Comparison of ENCODE assay signal across 10 cellular contexts in the genomic region with DNA sequence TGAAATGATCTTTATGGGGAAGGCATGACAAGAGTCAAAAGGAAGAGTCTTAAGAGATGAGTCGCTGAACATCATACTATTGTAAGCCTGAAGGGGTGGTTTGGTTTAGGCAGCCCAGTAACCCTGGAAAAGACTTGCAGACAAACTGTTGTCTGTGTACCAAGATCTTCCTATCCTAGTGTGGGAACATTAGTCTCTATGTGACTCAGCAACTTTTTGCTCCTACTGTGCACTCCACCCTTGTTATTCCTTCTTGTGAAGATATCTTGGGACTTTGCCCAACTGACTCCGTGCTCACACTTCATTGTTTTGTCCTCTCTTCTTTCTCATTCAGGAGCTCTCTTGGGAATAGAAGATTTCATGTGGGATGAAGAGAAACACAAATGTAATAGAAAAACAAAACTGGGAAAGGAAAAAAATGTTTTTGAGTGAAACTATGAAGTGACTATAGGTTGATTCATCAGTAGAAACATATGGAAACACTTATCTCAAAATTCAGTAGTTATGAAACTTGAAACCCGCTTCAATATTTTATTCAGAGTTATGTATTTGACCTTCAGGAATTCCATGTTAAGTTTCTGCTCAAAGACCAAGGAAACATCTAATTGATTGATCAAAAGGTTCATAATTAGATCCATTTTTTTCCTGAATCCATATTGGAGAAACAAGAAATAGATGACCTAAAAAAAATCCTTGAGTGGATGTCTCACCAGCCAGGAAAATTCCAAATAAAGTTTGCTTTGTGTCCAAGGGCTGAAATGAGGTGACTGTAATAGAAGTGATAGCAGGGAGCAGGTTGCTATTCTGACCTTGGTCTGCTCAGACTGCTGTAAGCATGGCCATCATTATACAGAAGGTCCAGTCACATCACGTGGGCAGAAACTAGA.
DNase-seq lines count a peak whose midpoint lies in the region; ATAC-seq and TF ChIP-seq lines count a peak whose summit lies in the region.
"Had no signal": no experiment of that assay in that cellular context is flagged by ENCODE, and none has a peak within 500 bp of the region (broad histone marks: within the 10 kb centered on the region; RNA-seq: fewer than 3 reads in every experiment).

No MANE protein-coding gene starts in this region.

- intact Hi-C loops in CD4-positive, alpha-beta T cell (cut with DNase I, micrococcal nuclease), result loop anchor here in 1 of 2 experiments (5.0 kb wide), 1 partner anchor 46 kb away; no protein-coding TSS in a partner anchor
- intact Hi-C loops in breast epithelium (cut with DNase I; ENCODE audit: low total_unique reads), result no loop called here
- intact Hi-C loops in naive thymus-derived CD4-positive, alpha-beta T cell (cut with micrococcal nuclease), result loop anchor here in 1 of 2 donors (2.0 kb wide), 1 partner anchor 202 kb away; no protein-coding TSS in a partner anchor

- peaks cover 78% of the 10 kb centered on the region for H3K4me1 Mint-ChIP-seq in CD4-positive, alpha-beta T cell (ENCODE audit: low read depth)
- peaks cover 37 to 87% (median 79%) of the 10 kb centered on the region in 7 donors for H3K4me1 Mint-ChIP-seq in naive thymus-derived CD4-positive, alpha-beta T cell
- H3K4me1 Mint-ChIP-seq in progenitor cell of endocrine pancreas (ENCODE audit: low read depth), result peaks cover 28% of the 10 kb centered on the region

- POLR2A ChIA-PET in CD4-positive, alpha-beta T cell (lab: Charles Lee), result interaction anchor here (0.9 to 1.3 kb wide), 2 partner anchors 44 to 66 kb away, joined by 3 to 6 read pairs; no protein-coding TSS in a partner anchor
- POLR2A ChIA-PET in naive thymus-derived CD4-positive, alpha-beta T cell (lab: Charles Lee), result interaction anchor here (0.6 to 2.3 kb wide), 9 partner anchors 10 to 271 kb away, joined by 3 to 7 read pairs (median 4); a partner anchor contains a TSS

- TF ChIP-seq CTCF in CD4-positive, alpha-beta T cell (IDR thresholded peaks at IDR 0.05), result no peak
- TF ChIP-seq CTCF in breast epithelium (IDR thresholded peaks at IDR 0.05), result no peak
- TF ChIP-seq CTCF in progenitor cell of endocrine pancreas (IDR thresholded peaks at IDR 0.05; ENCODE audit: unreplicated experiment), result no peak

- H3K9me3 ChIP-seq in CD4-positive, alpha-beta T cell (ENCODE audit: control insufficient read depth, low read length), result no peaks in the 10 kb centered on the region
- no peaks in the 10 kb centered on the region for H3K9me3 ChIP-seq in breast epithelium
- H3K9me3 ChIP-seq in naive thymus-derived CD4-positive, alpha-beta T cell (ENCODE audit: control insufficient read depth in 2 of 3, low read length in 3 of 3), result no peaks in the 10 kb centered on the region
- H3K9me3 ChIP-seq: Peyer's patch had no signal

- no peak for DNase-seq in CD4-positive, alpha-beta T cell
- peak; percentile 90 for DNase-seq in LoVo (ENCODE audit: low spot score)
- no peak for DNase-seq in breast epithelium (ENCODE audit: low spot score in 2 of 2)
- DNase-seq in naive thymus-derived CD4-positive, alpha-beta T cell, result no peak
- no peak for DNase-seq in C1 segment of cervical spinal cord (lab: John Stamatoyannopoulos, UW)
- DNase-seq in progenitor cell of endocrine pancreas (ENCODE audit: low spot score, unreplicated experiment), result no peak
- DNase-seq: effector CD8-positive, alpha-beta T cell had no signal

- no peaks in the 10 kb centered on the region for H3K27me3 Mint-ChIP-seq in CD4-positive, alpha-beta T cell
- H3K27me3 Mint-ChIP-seq in naive thymus-derived CD4-positive, alpha-beta T cell, result no peaks in the 10 kb centered on the region
- H3K27me3 Mint-ChIP-seq in progenitor cell of endocrine pancreas, result no peaks in the 10 kb centered on the region

- no peaks in the 10 kb centered on the region for H3K27me3 ChIP-seq in CD4-positive, alpha-beta T cell (ENCODE audit: control insufficient read depth, insufficient read depth, low read length)
- H3K27me3 ChIP-seq in breast epithelium, result no peaks in the 10 kb centered on the region
- no peaks in the 10 kb centered on the region for H3K27me3 ChIP-seq in naive thymus-derived CD4-positive, alpha-beta T cell (ENCODE audit: control insufficient read depth in 2 of 2, insufficient read depth in 2 of 2, low read length in 2 of 2)
- H3K27me3 ChIP-seq: Peyer's patch had no signal

- no peaks in the 10 kb centered on the region for H3K36me3 ChIP-seq in breast epithelium
- H3K36me3 ChIP-seq in naive thymus-derived CD4-positive, alpha-beta T cell (ENCODE audit: control insufficient read depth in 2 of 3, insufficient read depth in 3 of 3, low read length in 3 of 3), result no peaks in the 10 kb centered on the region
- H3K36me3 ChIP-seq: Peyer's patch had no signal

- no peaks in the 10 kb centered on the region for H3K4me1 ChIP-seq in breast epithelium
- H3K4me1 ChIP-seq in naive thymus-derived CD4-positive, alpha-beta T cell (ENCODE audit: control insufficient read depth in 2 of 2, insufficient read depth in 2 of 2, low read length in 2 of 2), result peaks cover 10 to 45% of the 10 kb centered on the region in 2 donors

- no peak for ATAC-seq in CD4-positive, alpha-beta T cell (ENCODE audit: poor library complexity)
- peak; percentile 31 for ATAC-seq in naive thymus-derived CD4-positive, alpha-beta T cell
- ATAC-seq in GM21423 (IDR thresholded peaks at IDR 0.05; ENCODE audit: unreplicated experiment), result no peak
- no peak for ATAC-seq in HG02970 (IDR thresholded peaks at IDR 0.05; ENCODE audit: low FRiP score, unreplicated experiment)

- H3K4me3 Mint-ChIP-seq in CD4-positive, alpha-beta T cell, result peak overlapping the region; percentile 12
- peak overlapping the region in 7 of 10 donors; percentile 12 to 88 (median 51) for H3K4me3 Mint-ChIP-seq in naive thymus-derived CD4-positive, alpha-beta T cell
- no peak overlapping the region for H3K4me3 Mint-ChIP-seq in progenitor cell of endocrine pancreas (ENCODE audit: low read depth)

- no peak for TF ChIP-seq POLR2A in breast epithelium (IDR thresholded peaks at IDR 0.05)

- peaks cover 19% of the 10 kb centered on the region for H3K36me3 Mint-ChIP-seq in CD4-positive, alpha-beta T cell (ENCODE audit: low read depth)
- peaks cover 0 to 17% (median 8%) of the 10 kb centered on the region in 5 donors for H3K36me3 Mint-ChIP-seq in naive thymus-derived CD4-positive, alpha-beta T cell
- no peaks in the 10 kb centered on the region for H3K36me3 Mint-ChIP-seq in progenitor cell of endocrine pancreas (ENCODE audit: insufficient read depth)

- peak overlapping the region; percentile 46 for H3K27ac Mint-ChIP-seq in CD4-positive, alpha-beta T cell
- H3K27ac Mint-ChIP-seq in naive thymus-derived CD4-positive, alpha-beta T cell, result peak overlapping the region in 8 of 9 donors; percentile 83 to 96 (median 90)
- H3K27ac Mint-ChIP-seq in progenitor cell of endocrine pancreas, result no peak overlapping the region

- H3K27ac ChIP-seq in CD4-positive, alpha-beta T cell (ENCODE audit: low read depth, low read length), result no peak overlapping the region
- H3K27ac ChIP-seq in breast epithelium, result peak overlapping the region; percentile 11 to 53
- peak overlapping the region; percentile 5 for H3K27ac ChIP-seq in naive thymus-derived CD4-positive, alpha-beta T cell (ENCODE audit: low read depth, low read length)

- H3K4me3 ChIP-seq in breast epithelium, result no peak overlapping the region
- no peak overlapping the region for H3K4me3 ChIP-seq in naive thymus-derived CD4-positive, alpha-beta T cell (ENCODE audit: low read length)
- H3K4me3 ChIP-seq: Peyer's patch had no signal

- CTCF ChIA-PET in CD4-positive, alpha-beta T cell (lab: Charles Lee), result no interaction called here
- CTCF ChIA-PET in naive thymus-derived CD4-positive, alpha-beta T cell (lab: Charles Lee), result interaction anchor here (0.9 kb wide), 1 partner anchor 63 kb away, joined by 3 read pairs; no protein-coding TSS in a partner anchor

- no peaks in the 10 kb centered on the region for H3K9me3 Mint-ChIP-seq in CD4-positive, alpha-beta T cell
- H3K9me3 Mint-ChIP-seq in naive thymus-derived CD4-positive, alpha-beta T cell, result peaks cover 0 to 5% (median 0%) of the 10 kb centered on the region in 11 donors
- H3K9me3 Mint-ChIP-seq in progenitor cell of endocrine pancreas (ENCODE audit: low read depth), result no peaks in the 10 kb centered on the region
